In the genomic region with DNA sequence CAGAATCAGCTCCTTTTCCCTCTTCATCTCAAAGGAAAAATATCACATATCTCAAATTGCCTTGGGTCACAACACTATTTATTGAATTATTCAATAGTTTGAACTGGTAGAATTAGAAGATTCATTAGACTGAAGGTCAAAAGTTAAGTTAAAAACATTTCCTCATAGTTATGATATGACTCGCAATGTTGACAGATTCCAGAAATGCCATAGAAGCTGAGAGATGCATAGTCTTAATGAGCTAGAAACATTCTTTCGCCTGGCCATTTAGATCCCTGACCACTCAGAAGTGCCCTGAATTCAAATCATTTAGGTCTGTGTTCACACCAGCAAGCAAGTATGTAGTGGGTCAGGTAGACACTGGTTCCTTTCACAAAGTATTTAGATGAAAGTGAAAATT, we compare ENCODE assay signal across 12 cellular contexts. TPM values are rescaled to one million over a fixed set of nuclear protein-coding genes. Genes with fewer than 3 reads are reported as not detected.
DNase-seq lines count a peak whose midpoint lies in the region; ATAC-seq, FAIRE-seq and TF ChIP-seq lines count a peak whose summit lies in the region.
"Had no signal": no experiment of that assay in that cellular context is flagged by ENCODE, and none has a peak within 500 bp of the region (broad histone marks: within the 10 kb centered on the region; RNA-seq: fewer than 3 reads in every experiment).

No MANE protein-coding gene starts in this region.

- H4K20me1 ChIP-seq in HepG2 (ENCODE audit: insufficient read depth, low read length) = no peaks in the 10 kb centered on the region

- no peaks in the 10 kb centered on the region for H3K9me3 ChIP-seq in HepG2 (ENCODE audit: low read length)
- H3K9me3 ChIP-seq in right lobe of liver = no peaks in the 10 kb centered on the region
- no peaks in the 10 kb centered on the region for H3K9me3 ChIP-seq in left ventricle myocardium inferior (replicated peaks)
- H3K9me3 ChIP-seq: thoracic aorta had no signal

- TF ChIP-seq POLR2A in HepG2 (IDR thresholded peaks at IDR 0.05; ENCODE audit: insufficient read depth in 1 of 2, low read depth in 2 of 2, low read length in 2 of 2) = no peak
- no peak for TF ChIP-seq POLR2A in right lobe of liver (IDR thresholded peaks at IDR 0.05)

- no peak overlapping the region for H2AFZ ChIP-seq in HepG2 (ENCODE audit: low read length)

- TF ChIP-seq EP300 in HepG2 (IDR thresholded peaks at IDR 0.05; ENCODE audit: low read depth in 2 of 2, low read length in 2 of 2) (no peak), HepG2 (CRISPR knock-in tag; IDR thresholded peaks at IDR 0.05; ENCODE audit: borderline replicate concordance) (no peak)

- BruUV-seq in HepG2 (replicated peaks; lab: Mats Ljungman, UMichigan) = no TSS peak

- in situ Hi-C loops in HepG2 (cut with HindIII; ENCODE audit: extremely low pct_ligation_motif_present, low pct_unique_long_range_greater_than_20kb) = no loop called here

- H3K4me3 ChIP-seq in HepG2 (replicated peaks in 1 of 3; ENCODE audit: insufficient read depth in 1 of 3, low read depth in 2 of 3, low read length in 3 of 3) (no peak overlapping the region), right lobe of liver (no peak overlapping the region), left ventricle myocardium inferior (no peak overlapping the region)
- H3K4me3 ChIP-seq: thoracic aorta had no signal

- TF ChIP-seq CTCF in HepG2 (CRISPR knock-in tag; IDR thresholded peaks at IDR 0.05) (no peak), right lobe of liver (IDR thresholded peaks at IDR 0.05) (no peak), left ventricle myocardium inferior (IDR thresholded peaks at IDR 0.05; ENCODE audit: borderline replicate concordance) (no peak)

- H3K27ac ChIP-seq in HepG2 (ENCODE audit: extremely low read length, insufficient read depth, low read length) (no peak overlapping the region), right lobe of liver (no peak overlapping the region), left ventricle myocardium inferior (replicated peaks) (no peak overlapping the region)
- H3K27ac ChIP-seq: thoracic aorta had no signal

- H3K9ac ChIP-seq in HepG2 (ENCODE audit: insufficient read depth, low read depth, low read length) = no peak overlapping the region

- CTCF ChIA-PET in HepG2 (lab: Yijun Ruan, JAX; ENCODE audit: low intra/inter-chr PET ratio, low total read pairs) = no interaction called here

- intact Hi-C loops in HepG2 (cut with micrococcal nuclease; ENCODE audit: unreplicated experiment) (no loop called here), right lobe of liver (cut with DNase I) (no loop called here), left ventricle myocardium inferior (cut with micrococcal nuclease) (no loop called here)

- DNase-seq in HepG2 (ENCODE audit: low spot score) = peak; percentile 4
- no peak for DNase-seq in right lobe of liver
- DNase-seq in astrocyte of the hippocampus (ENCODE audit: low read depth, low spot score) = peak; percentile 89
- DNase-seq in iris pigment epithelial cell (ENCODE audit: low read depth) = peak; percentile 69
- DNase-seq in NCI-H82 treated with DMSO at 0.1 percent for 48 hours (lab: John Stamatoyannopoulos, UW; ENCODE audit: unreplicated experiment) = no peak
- no peak for DNase-seq in left ventricle myocardium inferior
- no peak for DNase-seq in T-helper 1 cell
- DNase-seq: nephron progenitor cell; stimulated activated CD4-positive, alpha-beta T cell treated with anti-CD3 and anti-CD28 coated beads, Interleukin-4, amount 100 ng/mL, for 24 hours had no signal

- ATAC-seq in HepG2 (no peak), right lobe of liver (no peak), GM19351 (IDR thresholded peaks at IDR 0.05; ENCODE audit: unreplicated experiment) (no peak)

- no peak overlapping the region for H3K4me2 ChIP-seq in HepG2 (ENCODE audit: low read depth, low read length)

- H3K36me3 ChIP-seq in HepG2 (replicated peaks in 1 of 2; ENCODE audit: control insufficient read depth in 1 of 2, insufficient read depth in 2 of 2, low read length in 2 of 2) (no peaks in the 10 kb centered on the region), right lobe of liver (no peaks in the 10 kb centered on the region), left ventricle myocardium inferior (no peaks in the 10 kb centered on the region)
- H3K36me3 ChIP-seq: thoracic aorta had no signal

- 8% methylated on average over 2 of the region's 2 CpGs for WGBS in HepG2 (ENCODE audit: low lambda C conversion rate)
- 43% methylated on average over 2 of the region's 2 CpGs for WGBS in right lobe of liver (ENCODE audit: insufficient coverage, low coverage, low lambda C conversion rate, missing lambda C conversion rate)

- H3K4me1 ChIP-seq in HepG2 (ENCODE audit: insufficient read depth, low read length) (no peaks in the 10 kb centered on the region), right lobe of liver (peaks cover 0 to 10% (median 0%) of the 10 kb centered on the region in 4 donors), left ventricle myocardium inferior (no peaks in the 10 kb centered on the region)

- no peak for TF ChIP-seq RAD21 in HepG2 (CRISPR knock-in tag; IDR thresholded peaks at IDR 0.05)

- no peaks in the 10 kb centered on the region for H3K27me3 ChIP-seq in HepG2 (ENCODE audit: control insufficient read depth in 1 of 2, insufficient read depth in 2 of 2, low read length in 2 of 2)
- no peaks in the 10 kb centered on the region for H3K27me3 ChIP-seq in right lobe of liver
- H3K27me3 ChIP-seq in left ventricle myocardium inferior (ENCODE audit: low read depth) = no peaks in the 10 kb centered on the region

- POLR2A ChIA-PET in HepG2 (lab: Yijun Ruan, JAX) = no interaction called here

- no peak for FAIRE-seq in HepG2 (lab: Jason Lieb, UNC)

- no peaks in the 10 kb centered on the region for H3K79me2 ChIP-seq in HepG2 (ENCODE audit: insufficient read depth, low read length)

TF ChIP-seq in HepG2, 621 proteins besides CTCF, POLR2A, EP300 and RAD21:
- TF ChIP-seq PITX1 (CRISPR knock-in tag; IDR thresholded peaks at IDR 0.05) (no peak), ERF (CRISPR knock-in tag; IDR thresholded peaks at IDR 0.05) (no peak), RBAK (CRISPR knock-in tag; IDR thresholded peaks at IDR 0.05) (no peak), ZMYM2 (CRISPR knock-in tag; IDR thresholded peaks at IDR 0.05) (no peak), IKZF4 (CRISPR knock-in tag; IDR thresholded peaks at IDR 0.05; ENCODE audit: borderline replicate concordance, low read depth, not compliant biosample characterization) (no peak), HMG20B (CRISPR knock-in tag; conservative IDR thresholded peaks at IDR 0.05) (no peak), GZF1 (CRISPR knock-in tag; IDR thresholded peaks at IDR 0.05) (no peak), ZNF598 (CRISPR knock-in tag; IDR thresholded peaks at IDR 0.05; ENCODE audit: borderline replicate concordance) (no peak)

RNA-seq across cellular contexts. Expression of a gene that starts 44.4 kb away (rescaled TPM):
- total RNA-seq in HepG2 (2016; rRNA removed; fragmentation: Illumina TruSeq; extraction: Trizol) = not detected in 2 replicates
- total RNA-seq in HepG2 (2016; cell fraction: cytosol; rRNA removed; fragmentation: Illumina TruSeq; extraction: Trizol; ENCODE audit: low read depth) = not detected in 2 replicates
- 0.06 TPM in 1 of 2 replicates, not detected in the other for total RNA-seq in HepG2 (2016; cell fraction: insoluble cytoplasmic fraction; rRNA removed; fragmentation: Illumina TruSeq; extraction: Trizol)
- total RNA-seq in HepG2 (2016; cell fraction: membrane; rRNA removed; fragmentation: Illumina TruSeq; extraction: Trizol) = not detected in 2 replicates
- total RNA-seq in HepG2 (2016; cell fraction: nucleus; rRNA removed; fragmentation: Illumina TruSeq; extraction: Trizol) = not detected in 2 replicates
- polyA plus RNA-seq in HepG2 (2011; rRNA removed) = not detected in 2 replicates
- not detected in 2 replicates for polyA plus RNA-seq in HepG2 (2011; cell fraction: cytosol; rRNA removed)
- polyA plus RNA-seq in HepG2 (2011; cell fraction: nucleus; rRNA removed) = not detected in 2 replicates
- polyA plus RNA-seq in HepG2 (2012) = not detected in 2 replicates
- not detected in 2 replicates for polyA plus RNA-seq in HepG2 (2016; cell fraction: cytosol; fragmentation: Illumina TruSeq; extraction: Trizol; ENCODE audit: low read depth)
- polyA plus RNA-seq in HepG2 (2016; cell fraction: insoluble cytoplasmic fraction; fragmentation: Illumina TruSeq; extraction: Trizol; ENCODE audit: low read depth) = not detected in 2 replicates
- not detected in 2 replicates for polyA plus RNA-seq in HepG2 (2016; cell fraction: membrane; fragmentation: Illumina TruSeq; extraction: Trizol; ENCODE audit: low read depth)
- polyA plus RNA-seq in HepG2 (2016; cell fraction: nucleus; fragmentation: Illumina TruSeq; extraction: Trizol; ENCODE audit: insufficient read depth, low read depth) = not detected in 2 replicates
- 0.02 TPM in 1 of 2 replicates, not detected in the other for polyA minus RNA-seq in HepG2 (2011; rRNA and poly(A)+ RNA removed; ENCODE audit: low replicate concordance)
- not detected in 2 replicates for polyA minus RNA-seq in HepG2 (2011; cell fraction: cytosol; rRNA and poly(A)+ RNA removed)
- not detected in 2 replicates for polyA minus RNA-seq in HepG2 (2011; cell fraction: nucleus; rRNA and poly(A)+ RNA removed)
- under 1 TPM; 0.04 to 0.42 (median 0.12) TPM for total RNA-seq in right lobe of liver
- total RNA-seq in left ventricle myocardium inferior = 0.33 TPM
- total RNA-seq: T-helper 2 cell treated with Interferon-gamma antibody and Interleukin-4, amounts not matched to agents 100 ng/mL and 5 ng/mL, for 36 hours had no signal

Comparison
In these comparisons a context has a peak if more than half of its experiments do, and no peak if none do; other contexts are left out.
1. DNase-seq: peak in HepG2 (single experiment), astrocyte of the hippocampus (single experiment) and iris pigment epithelial cell (single experiment); none in right lobe of liver (0 of 3), NCI-H82 treated with DMSO at 0.1 percent for 48 hours (single experiment), left ventricle myocardium inferior (single experiment) and T-helper 1 cell (0 of 5).